Comparison of ENCODE assay signal across 15 cellular contexts in genomic region chr17:32104158-32104557, GRCh38. TPM values are rescaled to one million over a fixed set of nuclear protein-coding genes. Genes with fewer than 3 reads are reported as not detected.
DNase-seq lines count a peak whose midpoint lies in the region; ATAC-seq and TF ChIP-seq lines count a peak whose summit lies in the region.
"Had no signal": no experiment of that assay in that cellular context is flagged by ENCODE, and none has a peak within 500 bp of the region (broad histone marks: within the 10 kb centered on the region; RNA-seq: fewer than 3 reads in every experiment).

No MANE protein-coding gene starts in this region.

- H2BK12ac ChIP-seq in H9 (ENCODE audit: insufficient read length, low read depth, low read length), result no peak overlapping the region

- no peaks in the 10 kb centered on the region for H3K79me2 ChIP-seq in H9 (ENCODE audit: insufficient read depth, low read length)

- peaks cover 25% of the 10 kb centered on the region for H3K4me1 Mint-ChIP-seq in activated CD4-positive, alpha-beta T cell treated with anti-CD3 and anti-CD28 coated beads, Interleukin-2, amount 10 ng/mL, durations not matched to agents 24 days and 14 days
- peaks cover 40 to 47% of the 10 kb centered on the region in 2 experiments for H3K4me1 Mint-ChIP-seq in H9
- peaks cover 7% of the 10 kb centered on the region for H3K4me1 Mint-ChIP-seq in activated T-helper 17 cell treated with anti-CD3 and anti-CD28 coated beads, Interleukin-2, amount 50 U/mL, for 72 hours
- peaks cover 21 to 34% of the 10 kb centered on the region in 2 donors for H3K4me1 Mint-ChIP-seq in natural killer cell
- H3K4me1 Mint-ChIP-seq: stimulated activated memory B cell treated with anti-CD40 and anti-IgM and Interleukin-4, amounts not matched to agents 10 μg/mL and 1 μg/mL and 100 μg/mL, for 72 hours had no signal

- no peak overlapping the region for H2AK5ac ChIP-seq in H9 (ENCODE audit: insufficient read length, low read length)

- no peak overlapping the region for H2AFZ ChIP-seq in H9 (ENCODE audit: low read length)

- no peak overlapping the region for H3K4me2 ChIP-seq in H9 (ENCODE audit: insufficient read depth, insufficient read length, low read length)
- H3K4me2 ChIP-seq: SK-N-SH had no signal

- H3K79me1 ChIP-seq in H9 (ENCODE audit: insufficient read depth, low read depth, low read length, poor library complexity, severe bottlenecking), result no peaks in the 10 kb centered on the region

- no peaks in the 10 kb centered on the region for H3K27me3 Mint-ChIP-seq in activated CD4-positive, alpha-beta T cell treated with anti-CD3 and anti-CD28 coated beads, Interleukin-2, amount 10 ng/mL, durations not matched to agents 24 days and 14 days
- H3K27me3 Mint-ChIP-seq in H9 (ENCODE audit: low read depth) (no peaks in the 10 kb centered on the region; the same call in 1 of the 2 replicates), natural killer cell (ENCODE audit: low read depth in 2 of 2) (no peaks in the 10 kb centered on the region)
- H3K27me3 Mint-ChIP-seq in activated T-helper 17 cell treated with anti-CD3 and anti-CD28 coated beads, Interleukin-2, amount 50 U/mL, for 72 hours, result no peaks in the 10 kb centered on the region

- H4K20me1 ChIP-seq in H9 (ENCODE audit: control insufficient read depth, insufficient read depth, insufficient read length), result no peaks in the 10 kb centered on the region

- WGBS in H9 (ENCODE audit: extremely low coverage, insufficient read length, low lambda C conversion rate), result no CpG with 5 or more reads among the region's 3 CpGs

- no peaks in the 10 kb centered on the region for H3K27me3 ChIP-seq in H9 (ENCODE audit: insufficient read depth, low read length)
- H3K27me3 ChIP-seq: foreskin keratinocyte had no signal

- H3K4ac ChIP-seq in H9 (ENCODE audit: low read depth, low read length), result no peak overlapping the region

- H3K27ac ChIP-seq in H9 (ENCODE audit: insufficient read length, low read depth, low read length), result no peak overlapping the region
- H3K27ac ChIP-seq: foreskin keratinocyte had no signal

- H3K23ac ChIP-seq in H9 (ENCODE audit: insufficient read length, low read depth, low read length), result no peak overlapping the region

- no peak overlapping the region for H4K91ac ChIP-seq in H9 (ENCODE audit: insufficient read length, low read depth, low read length)

- no peak overlapping the region for H4K5ac ChIP-seq in H9 (ENCODE audit: insufficient read length, low read depth, low read length)

- DNase-seq in activated CD4-positive, alpha-beta T cell treated with anti-CD3 and anti-CD28 coated beads, Interleukin-2, amount 10 ng/mL, durations not matched to agents 24 days and 14 days, result peak; percentile 63
- no peak for DNase-seq in activated CD4-positive, alpha-beta T cell treated with anti-CD3 and anti-CD28 coated beads for 48 hours
- DNase-seq in H9, result no peak
- no peak for DNase-seq in natural killer cell
- DNase-seq in hepatic stellate cell (ENCODE audit: low spot score), result no peak
- DNase-seq in NCI-H526 (lab: John Stamatoyannopoulos, UW), result no peak
- no peak for DNase-seq in mesenteric fat pad (ENCODE audit: low spot score)
- DNase-seq: activated B cell treated with CpG ODN at 0.5 μM for 24 hours, foreskin keratinocyte, mammary epithelial cell, NCI-H1092 treated with DMSO at 0.1 percent for 48 hours, occipital lobe, SK-N-SH had no signal

- H3T11ph ChIP-seq in H9 (ENCODE audit: low read length), result no peak overlapping the region

- H3K23me2 ChIP-seq in H9 (ENCODE audit: insufficient read length, low read depth, low read length, poor library complexity, severe bottlenecking), result no peaks in the 10 kb centered on the region

- no peak overlapping the region for H4K8ac ChIP-seq in H9 (replicated peaks; ENCODE audit: insufficient read length, low read depth, low read length)

- H2BK15ac ChIP-seq in H9 (ENCODE audit: low read depth, low read length), result no peak overlapping the region

- no peaks in the 10 kb centered on the region for H3K9me3 Mint-ChIP-seq in activated CD4-positive, alpha-beta T cell treated with anti-CD3 and anti-CD28 coated beads, Interleukin-2, amount 10 ng/mL, durations not matched to agents 24 days and 14 days
- H3K9me3 Mint-ChIP-seq in H9, result no peaks in the 10 kb centered on the region
- H3K9me3 Mint-ChIP-seq in activated T-helper 17 cell treated with anti-CD3 and anti-CD28 coated beads, Interleukin-2, amount 50 U/mL, for 72 hours, result no peaks in the 10 kb centered on the region
- no peaks in the 10 kb centered on the region for H3K9me3 Mint-ChIP-seq in natural killer cell
- H3K9me3 Mint-ChIP-seq: activated B cell treated with CpG ODN at 0.5 μM for 24 hours; stimulated activated memory B cell treated with anti-CD40 and anti-IgM and Interleukin-4, amounts not matched to agents 10 μg/mL and 1 μg/mL and 100 μg/mL, for 72 hours had no signal

- no peak overlapping the region for H3K56ac ChIP-seq in H9 (ENCODE audit: insufficient read length, low read depth, low read length)

- peaks cover 9% of the 10 kb centered on the region; the same call in 1 of the 2 replicates for H3K4me1 ChIP-seq in H9 (ENCODE audit: insufficient read depth, low read length)
- H3K4me1 ChIP-seq: foreskin keratinocyte had no signal

- H3K36me3 Mint-ChIP-seq in activated CD4-positive, alpha-beta T cell treated with anti-CD3 and anti-CD28 coated beads, Interleukin-2, amount 10 ng/mL, durations not matched to agents 24 days and 14 days (ENCODE audit: low read depth), result no peaks in the 10 kb centered on the region
- H3K36me3 Mint-ChIP-seq in H9 (ENCODE audit: insufficient read depth in 1 of 3, low read depth in 3 of 3), result no peaks in the 10 kb centered on the region
- no peaks in the 10 kb centered on the region for H3K36me3 Mint-ChIP-seq in activated T-helper 17 cell treated with anti-CD3 and anti-CD28 coated beads, Interleukin-2, amount 50 U/mL, for 72 hours (ENCODE audit: low read depth)
- no peaks in the 10 kb centered on the region for H3K36me3 Mint-ChIP-seq in natural killer cell
- H3K36me3 Mint-ChIP-seq: stimulated activated memory B cell treated with anti-CD40 and anti-IgM and Interleukin-4, amounts not matched to agents 10 μg/mL and 1 μg/mL and 100 μg/mL, for 72 hours had no signal

- no peak overlapping the region for H3K9ac ChIP-seq in H9 (ENCODE audit: extremely low read depth, insufficient read length, low read length)
- H3K9ac ChIP-seq: SK-N-SH had no signal

- no peak overlapping the region for H2BK5ac ChIP-seq in H9 (ENCODE audit: insufficient read length, low read length)

- no peak overlapping the region for H3K18ac ChIP-seq in H9 (ENCODE audit: insufficient read length, low read depth, low read length)

- no peak overlapping the region for H3K14ac ChIP-seq in H9 (ENCODE audit: insufficient read depth, low read length)

- TF ChIP-seq CTCF in H9 (conservative IDR thresholded peaks at IDR 0.05) (no peak), natural killer cell (IDR thresholded peaks at IDR 0.05) (no peak)

- H2BK120ac ChIP-seq in H9 (ENCODE audit: low read depth, low read length, poor library complexity, severe bottlenecking), result no peak overlapping the region

- intact Hi-C loops in activated CD4-positive, alpha-beta T cell treated with anti-CD3 and anti-CD28 coated beads, Interleukin-2, amount 10 ng/mL, durations not matched to agents 24 days and 14 days (cut with micrococcal nuclease), result no loop called here
- intact Hi-C loops in natural killer cell (cut with micrococcal nuclease), result no loop called here

- no peak overlapping the region for H2BK20ac ChIP-seq in H9 (ENCODE audit: low read depth, low read length, poor library complexity, severe bottlenecking)

- H3K9me3 ChIP-seq in H9 (ENCODE audit: control insufficient read depth, low read depth, low read length), result no peaks in the 10 kb centered on the region
- H3K9me3 ChIP-seq: SK-N-SH had no signal

- H3K4me3 Mint-ChIP-seq in activated CD4-positive, alpha-beta T cell treated with anti-CD3 and anti-CD28 coated beads, Interleukin-2, amount 10 ng/mL, durations not matched to agents 24 days and 14 days, result peak overlapping the region; percentile 29
- H3K4me3 Mint-ChIP-seq in H9 (no peak overlapping the region), natural killer cell (peak overlapping the region; percentile 35)
- H3K4me3 Mint-ChIP-seq in activated T-helper 17 cell treated with anti-CD3 and anti-CD28 coated beads, Interleukin-2, amount 50 U/mL, for 72 hours, result peak overlapping the region; percentile 28
- H3K4me3 Mint-ChIP-seq: activated B cell treated with CpG ODN at 0.5 μM for 24 hours; stimulated activated memory B cell treated with anti-CD40 and anti-IgM and Interleukin-4, amounts not matched to agents 10 μg/mL and 1 μg/mL and 100 μg/mL, for 72 hours had no signal

- ATAC-seq in activated T-helper 17 cell treated with anti-CD3 and anti-CD28 coated beads, Interleukin-2, amount 50 U/mL, for 72 hours (replicated peaks), result peak; percentile 11
- ATAC-seq in natural killer cell, result no peak
- ATAC-seq: foreskin keratinocyte; stimulated activated memory B cell treated with anti-CD40 and anti-IgM and Interleukin-4, amounts not matched to agents 10 μg/mL and 1 μg/mL and 100 μg/mL, for 72 hours had no signal

- peak overlapping the region; percentile 84 for H3K27ac Mint-ChIP-seq in activated CD4-positive, alpha-beta T cell treated with anti-CD3 and anti-CD28 coated beads, Interleukin-2, amount 10 ng/mL, durations not matched to agents 24 days and 14 days
- H3K27ac Mint-ChIP-seq in H9 (peak overlapping the region; percentile 29 to 71 (median 59); a peak in 6 of 7 replicates), natural killer cell (peak overlapping the region; percentile 57 to 86)
- peak overlapping the region; percentile 48 for H3K27ac Mint-ChIP-seq in activated T-helper 17 cell treated with anti-CD3 and anti-CD28 coated beads, Interleukin-2, amount 50 U/mL, for 72 hours
- H3K27ac Mint-ChIP-seq: activated B cell treated with CpG ODN at 0.5 μM for 24 hours; stimulated activated memory B cell treated with anti-CD40 and anti-IgM and Interleukin-4, amounts not matched to agents 10 μg/mL and 1 μg/mL and 100 μg/mL, for 72 hours had no signal

RNA-seq across cellular contexts. Expression of gene RHOT1, which starts 38.1 kb away (rescaled TPM):
- total RNA-seq in activated CD4-positive, alpha-beta T cell treated with anti-CD3 and anti-CD28 coated beads, Interleukin-2, amount 10 ng/mL, durations not matched to agents 24 days and 14 days, result 26.7 and 27.8 TPM in 2 replicates
- total RNA-seq in H9 (2021), result 24.4 and 24.9 TPM in 2 replicates
- 10 to 100 TPM; 19.5 to 26.2 TPM for total RNA-seq in activated T-helper 17 cell treated with anti-CD3 and anti-CD28 coated beads, Interleukin-2, amount 50 U/mL, for 72 hours
- 10 to 100 TPM; 25.1 to 32.7 (median 28.3) TPM for total RNA-seq in natural killer cell
- total RNA-seq in mesenteric fat pad, result 33.2 TPM

Comparison
In these comparisons a context has a peak if more than half of its experiments do, and no peak if none do; other contexts are left out.
1. H3K4me3 Mint-ChIP-seq: peak in activated CD4-positive, alpha-beta T cell treated with anti-CD3 and anti-CD28 coated beads, Interleukin-2, amount 10 ng/mL, durations not matched to agents 24 days and 14 days (single experiment), activated T-helper 17 cell treated with anti-CD3 and anti-CD28 coated beads, Interleukin-2, amount 50 U/mL, for 72 hours (single experiment) and natural killer cell (single experiment); none in H9 (0 of 2).
2. Peak in every context shown above with its lines, with median percentiles within 50 percentile points of each other: H3K27ac Mint-ChIP-seq.